8 cellular contexts compared by ENCODE assay signal in the genomic region with DNA sequence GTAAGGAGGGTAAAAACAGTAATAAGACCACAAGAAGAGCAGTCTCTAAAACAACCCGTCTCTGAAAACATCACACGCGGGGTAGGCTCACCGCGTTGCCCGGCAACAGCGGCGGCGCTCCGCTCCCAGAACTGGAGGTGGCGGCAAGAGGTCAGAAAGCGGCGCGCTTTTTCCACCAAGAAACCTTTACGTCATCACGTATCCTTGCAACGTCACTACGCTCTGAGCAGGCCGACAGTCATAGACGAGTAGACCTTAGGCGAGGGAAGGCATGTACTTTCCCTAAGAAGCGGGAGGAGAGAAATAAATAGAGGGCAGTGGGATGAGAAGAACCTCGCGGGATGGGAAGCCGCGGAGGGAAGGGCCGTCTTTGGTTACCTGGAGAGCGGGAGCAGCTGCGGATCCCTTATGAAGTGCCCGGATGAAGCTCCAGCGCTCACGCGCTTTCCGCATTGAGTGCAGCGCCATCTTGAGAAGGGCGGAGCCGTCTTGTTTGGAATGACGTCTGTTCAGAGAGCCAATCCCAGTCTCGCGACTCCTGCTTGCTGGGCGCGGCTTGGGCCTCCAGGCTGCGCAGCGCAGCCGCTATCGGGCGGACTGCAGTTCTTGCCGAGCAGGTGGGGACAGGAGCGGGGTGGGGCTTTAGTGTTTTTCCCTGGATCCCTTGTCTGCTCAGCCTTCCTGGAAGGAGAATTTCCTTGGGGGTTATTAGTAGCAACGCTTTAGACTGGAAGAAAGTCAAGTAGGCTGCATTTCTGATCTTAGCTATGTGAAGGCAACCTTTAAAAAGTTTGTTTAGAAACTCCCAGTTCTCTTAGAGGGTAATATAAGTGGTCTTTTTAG. TPM values are rescaled to one million over a fixed set of nuclear protein-coding genes. Genes with fewer than 3 reads are reported as not detected.
DNase-seq lines count a peak whose midpoint lies in the region; ATAC-seq, FAIRE-seq and TF ChIP-seq lines count a peak whose summit lies in the region.

A gene (minus strand): TSS at position 477 of the 843 bp plus-strand sequence. CDS start 9 bp downstream, at position 468.

- H3K14ac ChIP-seq in mesenchymal stem cell (ENCODE audit: low read length in 2 of 2), result peak within 1 kb of the TSS in 1 of 2 experiments; percentile 68

- POLR2A ChIA-PET in Caco-2 (lab: Charles Lee), result no interaction called here

- H3K4me1 ChIP-seq in Caco-2, result peaks cover 17% of the 10 kb centered on the region; the same call in 1 of the 2 replicates
- H3K4me1 ChIP-seq in endodermal cell (ENCODE audit: control insufficient read depth, insufficient read depth, low read length), result no peaks in the 10 kb centered on the region
- peaks cover 8% of the 10 kb centered on the region for H3K4me1 ChIP-seq in mesenchymal stem cell (ENCODE audit: control insufficient read depth, insufficient read depth, low read depth, low read length)

- peak within 1 kb of the TSS; percentile 76 for H2BK120ac ChIP-seq in mesenchymal stem cell (ENCODE audit: low read depth, low read length)

- no peak for TF ChIP-seq CTCF in Caco-2 (IDR thresholded peaks at IDR 0.05; ENCODE audit: insufficient read depth in 1 of 2, low read depth in 1 of 2, low read length in 1 of 2, severe bottlenecking in 1 of 2, unreplicated experiment in 1 of 2)
- TF ChIP-seq CTCF in endodermal cell (conservative IDR thresholded peaks at IDR 0.05), result no peak

- H3K27ac ChIP-seq in endodermal cell (ENCODE audit: low read depth, low read length) (peak within 1 kb of the TSS; percentile 100), mesenchymal stem cell (ENCODE audit: low read length, poor library complexity, severe bottlenecking) (peak within 1 kb of the TSS; percentile 98)

- H3K18ac ChIP-seq in mesenchymal stem cell (ENCODE audit: low read depth in 1 of 2, low read length in 2 of 2), result peak within 1 kb of the TSS; percentile 74 to 88

- H2AK5ac ChIP-seq in mesenchymal stem cell (ENCODE audit: low read length, severe bottlenecking), result peak within 1 kb of the TSS; percentile 61

- H3K4me3 Mint-ChIP-seq in Caco-2 (ENCODE audit: unreplicated experiment) (no peak within 1 kb of the TSS), endodermal cell (no peak within 1 kb of the TSS)

- CTCF ChIA-PET in Caco-2 (lab: Charles Lee), result no interaction called here

- DNase-seq in Caco-2, result peak; percentile 92 to 96
- peak; percentile 75 for DNase-seq in HTR-8/SVneo (ENCODE audit: insufficient read length, low spot score)
- DNase-seq in NOMO-1 treated with DMSO at 0.1 percent for 48 hours (lab: John Stamatoyannopoulos, UW; ENCODE audit: unreplicated experiment), result peak; percentile 97
- peak; percentile 86 to 89 for DNase-seq in activated CD8-positive, alpha-beta memory T cell treated with anti-CD3 and anti-CD28 coated beads for 4 hours (ENCODE audit: low read depth in 2 of 2)
- DNase-seq in endodermal cell, result peak; percentile 98
- DNase-seq in mesenchymal stem cell, result peak; percentile 99
- DNase-seq in stimulated activated CD8-positive, alpha-beta memory T cell treated with anti-CD3 and anti-CD28 coated beads, Interleukin-12 subunit alpha, Interleukin-12 subunit beta, amount 100 ng/mL, for 4 hours (ENCODE audit: low read depth), result peak; percentile 84

- BruUV-seq in Caco-2 (replicated peaks; lab: Mats Ljungman, UMichigan), result TSS peak; percentile 57

- no peaks in the 10 kb centered on the region for H3K9me3 ChIP-seq in Caco-2
- H3K9me3 ChIP-seq in endodermal cell (ENCODE audit: control insufficient read depth, low read length), result no peaks in the 10 kb centered on the region
- H3K9me3 ChIP-seq in mesenchymal stem cell (ENCODE audit: control insufficient read depth, low read length), result no peaks in the 10 kb centered on the region

- H3K27me3 ChIP-seq in Caco-2 (replicated peaks; ENCODE audit: control insufficient read depth, insufficient read depth, low read length), result no peaks in the 10 kb centered on the region
- H3K27me3 ChIP-seq in endodermal cell (ENCODE audit: control insufficient read depth, insufficient read depth, low read length, poor library complexity, severe bottlenecking), result no peaks in the 10 kb centered on the region
- no peaks in the 10 kb centered on the region for H3K27me3 ChIP-seq in mesenchymal stem cell (ENCODE audit: control insufficient read depth in 1 of 2, insufficient read depth in 1 of 2, low read length in 2 of 2)

- H3K79me1 ChIP-seq in mesenchymal stem cell (replicated peaks; ENCODE audit: low read length, poor library complexity, severe bottlenecking), result peaks cover 9% of the 10 kb centered on the region

- peak within 1 kb of the TSS; percentile 81 for H4K8ac ChIP-seq in mesenchymal stem cell (ENCODE audit: low read length)

- H3K9ac ChIP-seq in endodermal cell (ENCODE audit: extremely low read depth, low read length, poor library complexity, severe bottlenecking), result peak within 1 kb of the TSS; percentile 96
- peak within 1 kb of the TSS; percentile 97 for H3K9ac ChIP-seq in mesenchymal stem cell (ENCODE audit: low read length)

- FAIRE-seq in HTR-8/SVneo (lab: Jason Lieb, UNC), result no peak

- H3K36me3 Mint-ChIP-seq in Caco-2 (ENCODE audit: insufficient read depth, unreplicated experiment) (no peaks in the 10 kb centered on the region), endodermal cell (ENCODE audit: low read depth) (no peaks in the 10 kb centered on the region)

- H3K36me3 ChIP-seq in Caco-2 (ENCODE audit: control insufficient read depth, insufficient read depth, low read length) (no peaks in the 10 kb centered on the region), endodermal cell (ENCODE audit: control insufficient read depth, insufficient read depth, low read length) (no peaks in the 10 kb centered on the region), mesenchymal stem cell (ENCODE audit: control insufficient read depth in 1 of 2, insufficient read depth in 2 of 2, low read depth in 1 of 2, low read length in 2 of 2) (no peaks in the 10 kb centered on the region)

- peak within 1 kb of the TSS; percentile 6 for H4K91ac ChIP-seq in mesenchymal stem cell (ENCODE audit: low read length)

- WGBS in endodermal cell (ENCODE audit: insufficient coverage in 1 of 2, insufficient read length in 1 of 2), 2 experiments, result 0% methylated on average over 13 to 50 of the region's 50 CpGs
- WGBS in mesenchymal stem cell, result under 1% methylated on average over 45 of the region's 50 CpGs

- peak; percentile 93 for ATAC-seq in GM21381 (IDR thresholded peaks at IDR 0.05; ENCODE audit: unreplicated experiment)

- H3K27me3 Mint-ChIP-seq in Caco-2 (ENCODE audit: insufficient read depth, unreplicated experiment) (no peaks in the 10 kb centered on the region), endodermal cell (ENCODE audit: insufficient read depth) (no peaks in the 10 kb centered on the region)

- H2BK5ac ChIP-seq in mesenchymal stem cell (ENCODE audit: low read depth, low read length, poor library complexity, severe bottlenecking), result peak within 1 kb of the TSS; percentile 93

- intact Hi-C loops in Caco-2 (cut with micrococcal nuclease; ENCODE audit: unreplicated experiment), result loop anchor here (1.0 to 5.0 kb wide), 2 partner anchors 137 to 180 kb away; no protein-coding TSS in a partner anchor

- H2BK12ac ChIP-seq in mesenchymal stem cell (ENCODE audit: low read length in 2 of 2), result no peak within 1 kb of the TSS

- H3K4ac ChIP-seq in mesenchymal stem cell (ENCODE audit: low read depth in 1 of 2, low read length in 2 of 2), result peak within 1 kb of the TSS; percentile 69 to 77

- peak within 1 kb of the TSS; percentile 45 for H3K4me3 ChIP-seq in Caco-2 (ENCODE audit: low read depth, low read length)
- peak within 1 kb of the TSS; percentile 95 for H3K4me3 ChIP-seq in endodermal cell (ENCODE audit: low read length)
- H3K4me3 ChIP-seq in mesenchymal stem cell (ENCODE audit: insufficient read depth in 1 of 2, low read depth in 1 of 2, low read length in 2 of 2), result peak within 1 kb of the TSS; percentile 65 to 88

- H3K23ac ChIP-seq in mesenchymal stem cell (ENCODE audit: low read length in 2 of 2), result no peak within 1 kb of the TSS

- no peak within 1 kb of the TSS for H3K27ac Mint-ChIP-seq in Caco-2 (ENCODE audit: unreplicated experiment)
- H3K27ac Mint-ChIP-seq in endodermal cell, result no peak within 1 kb of the TSS

- H3K4me2 ChIP-seq in mesenchymal stem cell (ENCODE audit: low read length, poor library complexity, severe bottlenecking), result peak within 1 kb of the TSS; percentile 68

- H3K4me1 Mint-ChIP-seq in Caco-2 (ENCODE audit: low read depth, unreplicated experiment), result peaks cover 9% of the 10 kb centered on the region
- H3K4me1 Mint-ChIP-seq in endodermal cell, result peaks cover 8% of the 10 kb centered on the region

- no peaks in the 10 kb centered on the region for H3K9me3 Mint-ChIP-seq in Caco-2 (ENCODE audit: unreplicated experiment)
- no peaks in the 10 kb centered on the region for H3K9me3 Mint-ChIP-seq in endodermal cell

- peak within 1 kb of the TSS; percentile 83 for H2AFZ ChIP-seq in mesenchymal stem cell (ENCODE audit: low read depth, low read length)

- H2BK15ac ChIP-seq in mesenchymal stem cell (ENCODE audit: low read depth, poor library complexity, severe bottlenecking), result no peak within 1 kb of the TSS

RNA-seq across cellular contexts. Expression of the gene that starts here (rescaled TPM):
- total RNA-seq in Caco-2 (2022) (11.9 and 12.1 TPM in 2 replicates), endodermal cell (10 to 100 TPM in 1 of 2 donors, 1 to 10 TPM in 1; 9.9 to 11.8 TPM)
- 12.8 TPM for polyA plus RNA-seq in endodermal cell (2013, experiment 1 of 2)
- polyA plus RNA-seq in endodermal cell (2013, experiment 2 of 2), result 14.5 TPM
- polyA plus RNA-seq in mesenchymal stem cell (2013, experiment 1 of 2), result 8.6 TPM
- 8.7 TPM for polyA plus RNA-seq in mesenchymal stem cell (2013, experiment 2 of 2)

Comparison
In these comparisons a context has a peak if more than half of its experiments do, and no peak if none do; other contexts are left out.
1. Peak in every context shown above with its lines: DNase-seq, ATAC-seq, H3K4me3 ChIP-seq and H3K27ac ChIP-seq.
2. H3K4me3 ChIP-seq: peak in every context shown above with its lines; median percentile 95 in endodermal cell; 76 in mesenchymal stem cell; 45 in Caco-2.